In genomic region chr9:33506626-33507370, GRCh38 we compare ENCODE assay signal across 1 cellular context.
TF ChIP-seq lines count a peak whose summit lies in the region.

No MANE protein-coding gene starts in this region.

TF ChIP-seq in A549, 52 proteins besides CTCF, POLR2A, EP300 and RAD21 (continued from another document):
- TF ChIP-seq HOXB13 (CRISPR knock-in tag; IDR thresholded peaks at IDR 0.05; ENCODE audit: low read depth), result no peak
- TF ChIP-seq KDM1A (IDR thresholded peaks at IDR 0.05; ENCODE audit: low read depth), result no peak
- TF ChIP-seq, protein P1, sequence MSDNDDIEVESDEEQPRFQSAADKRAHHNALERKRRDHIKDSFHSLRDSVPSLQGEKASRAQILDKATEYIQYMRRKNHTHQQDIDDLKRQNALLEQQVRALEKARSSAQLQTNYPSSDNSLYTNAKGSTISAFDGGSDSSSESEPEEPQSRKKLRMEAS (IDR thresholded peaks at IDR 0.05), result peak; percentile 88
- TF ChIP-seq CHD4 (IDR thresholded peaks at IDR 0.05; ENCODE audit: borderline replicate concordance), result no peak
- TF ChIP-seq FOSL2 (IDR thresholded peaks at IDR 0.05), result peak; percentile 80
- peak; percentile 95 for TF ChIP-seq FOSL2 (CRISPR knock-in tag; IDR thresholded peaks at IDR 0.05)
- no peak for TF ChIP-seq MAZ (IDR thresholded peaks at IDR 0.05; ENCODE audit: borderline replicate concordance, low read depth, low read length)
- TF ChIP-seq CBX2 (IDR thresholded peaks at IDR 0.05; ENCODE audit: borderline replicate concordance, low read depth), result no peak
- TF ChIP-seq ZC3H11A (IDR thresholded peaks at IDR 0.05), result no peak
- TF ChIP-seq ESRRA (IDR thresholded peaks at IDR 0.05; ENCODE audit: borderline replicate concordance, low read length), result no peak
- TF ChIP-seq, protein P2, sequence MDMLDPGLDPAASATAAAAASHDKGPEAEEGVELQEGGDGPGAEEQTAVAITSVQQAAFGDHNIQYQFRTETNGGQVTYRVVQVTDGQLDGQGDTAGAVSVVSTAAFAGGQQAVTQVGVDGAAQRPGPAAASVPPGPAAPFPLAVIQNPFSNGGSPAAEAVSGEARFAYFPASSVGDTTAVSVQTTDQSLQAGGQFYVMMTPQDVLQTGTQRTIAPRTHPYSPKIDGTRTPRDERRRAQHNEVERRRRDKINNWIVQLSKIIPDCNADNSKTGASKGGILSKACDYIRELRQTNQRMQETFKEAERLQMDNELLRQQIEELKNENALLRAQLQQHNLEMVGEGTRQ (IDR thresholded peaks at IDR 0.05), result peak; percentile 64
- TF ChIP-seq FOSB (CRISPR knock-in tag; IDR thresholded peaks at IDR 0.05), result no peak
- TF ChIP-seq HEYL (CRISPR knock-in tag; IDR thresholded peaks at IDR 0.05), result no peak
- TF ChIP-seq EHF (CRISPR knock-in tag; IDR thresholded peaks at IDR 0.05), result no peak
- TF ChIP-seq, protein P3, sequence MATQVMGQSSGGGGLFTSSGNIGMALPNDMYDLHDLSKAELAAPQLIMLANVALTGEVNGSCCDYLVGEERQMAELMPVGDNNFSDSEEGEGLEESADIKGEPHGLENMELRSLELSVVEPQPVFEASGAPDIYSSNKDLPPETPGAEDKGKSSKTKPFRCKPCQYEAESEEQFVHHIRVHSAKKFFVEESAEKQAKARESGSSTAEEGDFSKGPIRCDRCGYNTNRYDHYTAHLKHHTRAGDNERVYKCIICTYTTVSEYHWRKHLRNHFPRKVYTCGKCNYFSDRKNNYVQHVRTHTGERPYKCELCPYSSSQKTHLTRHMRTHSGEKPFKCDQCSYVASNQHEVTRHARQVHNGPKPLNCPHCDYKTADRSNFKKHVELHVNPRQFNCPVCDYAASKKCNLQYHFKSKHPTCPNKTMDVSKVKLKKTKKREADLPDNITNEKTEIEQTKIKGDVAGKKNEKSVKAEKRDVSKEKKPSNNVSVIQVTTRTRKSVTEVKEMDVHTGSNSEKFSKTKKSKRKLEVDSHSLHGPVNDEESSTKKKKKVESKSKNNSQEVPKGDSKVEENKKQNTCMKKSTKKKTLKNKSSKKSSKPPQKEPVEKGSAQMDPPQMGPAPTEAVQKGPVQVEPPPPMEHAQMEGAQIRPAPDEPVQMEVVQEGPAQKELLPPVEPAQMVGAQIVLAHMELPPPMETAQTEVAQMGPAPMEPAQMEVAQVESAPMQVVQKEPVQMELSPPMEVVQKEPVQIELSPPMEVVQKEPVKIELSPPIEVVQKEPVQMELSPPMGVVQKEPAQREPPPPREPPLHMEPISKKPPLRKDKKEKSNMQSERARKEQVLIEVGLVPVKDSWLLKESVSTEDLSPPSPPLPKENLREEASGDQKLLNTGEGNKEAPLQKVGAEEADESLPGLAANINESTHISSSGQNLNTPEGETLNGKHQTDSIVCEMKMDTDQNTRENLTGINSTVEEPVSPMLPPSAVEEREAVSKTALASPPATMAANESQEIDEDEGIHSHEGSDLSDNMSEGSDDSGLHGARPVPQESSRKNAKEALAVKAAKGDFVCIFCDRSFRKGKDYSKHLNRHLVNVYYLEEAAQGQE (IDR thresholded peaks at IDR 0.05), result no peak
- TF ChIP-seq, protein P4, sequence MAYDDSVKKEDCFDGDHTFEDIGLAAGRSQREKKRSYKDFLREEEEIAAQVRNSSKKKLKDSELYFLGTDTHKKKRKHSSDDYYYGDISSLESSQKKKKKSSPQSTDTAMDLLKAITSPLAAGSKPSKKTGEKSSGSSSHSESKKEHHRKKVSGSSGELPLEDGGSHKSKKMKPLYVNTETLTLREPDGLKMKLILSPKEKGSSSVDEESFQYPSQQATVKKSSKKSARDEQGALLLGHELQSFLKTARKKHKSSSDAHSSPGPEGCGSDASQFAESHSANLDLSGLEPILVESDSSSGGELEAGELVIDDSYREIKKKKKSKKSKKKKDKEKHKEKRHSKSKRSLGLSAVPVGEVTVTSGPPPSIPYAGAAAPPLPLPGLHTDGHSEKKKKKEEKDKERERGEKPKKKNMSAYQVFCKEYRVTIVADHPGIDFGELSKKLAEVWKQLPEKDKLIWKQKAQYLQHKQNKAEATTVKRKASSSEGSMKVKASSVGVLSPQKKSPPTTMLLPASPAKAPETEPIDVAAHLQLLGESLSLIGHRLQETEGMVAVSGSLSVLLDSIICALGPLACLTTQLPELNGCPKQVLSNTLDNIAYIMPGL (CRISPR knock-in tag; IDR thresholded peaks at IDR 0.05; ENCODE audit: borderline replicate concordance), result no peak
- TF ChIP-seq ZNF302 (CRISPR knock-in tag; IDR thresholded peaks at IDR 0.05), result no peak
- TF ChIP-seq HOXA7 (CRISPR knock-in tag; IDR thresholded peaks at IDR 0.05), result no peak
- no peak for TF ChIP-seq HES2 (IDR thresholded peaks at IDR 0.05)
- no peak for TF ChIP-seq FOXS1 (CRISPR knock-in tag; IDR thresholded peaks at IDR 0.05)
- TF ChIP-seq CEBPB (IDR thresholded peaks at IDR 0.05), result peak in 1 of 2 experiments; percentile 79; a peak in 2 of 4 replicates
- TF ChIP-seq PHF8 (IDR thresholded peaks at IDR 0.05; ENCODE audit: borderline replicate concordance, low read depth), result no peak
- peak; percentile 18 for TF ChIP-seq MAFK (IDR thresholded peaks at IDR 0.05; ENCODE audit: partially characterized antibody)
- no peak for TF ChIP-seq ZFP36 (IDR thresholded peaks at IDR 0.05; ENCODE audit: borderline replicate concordance, partially characterized antibody)
- TF ChIP-seq TP53 (CRISPR knock-in tag; IDR thresholded peaks at IDR 0.05), result no peak
- TF ChIP-seq, protein P5, sequence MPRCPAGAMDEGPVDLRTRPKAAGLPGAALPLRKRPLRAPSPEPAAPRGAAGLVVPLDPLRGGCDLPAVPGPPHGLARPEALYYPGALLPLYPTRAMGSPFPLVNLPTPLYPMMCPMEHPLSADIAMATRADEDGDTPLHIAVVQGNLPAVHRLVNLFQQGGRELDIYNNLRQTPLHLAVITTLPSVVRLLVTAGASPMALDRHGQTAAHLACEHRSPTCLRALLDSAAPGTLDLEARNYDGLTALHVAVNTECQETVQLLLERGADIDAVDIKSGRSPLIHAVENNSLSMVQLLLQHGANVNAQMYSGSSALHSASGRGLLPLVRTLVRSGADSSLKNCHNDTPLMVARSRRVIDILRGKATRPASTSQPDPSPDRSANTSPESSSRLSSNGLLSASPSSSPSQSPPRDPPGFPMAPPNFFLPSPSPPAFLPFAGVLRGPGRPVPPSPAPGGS (IDR thresholded peaks at IDR 0.05), result 0 out of 3 replicates have a peak, but pooled peaks have one; percentile 56
- TF ChIP-seq BHLHE40 (IDR thresholded peaks at IDR 0.05; ENCODE audit: low read depth, low read length), result peak; percentile 96
- no peak for TF ChIP-seq E2F6 (IDR thresholded peaks at IDR 0.05; ENCODE audit: borderline replicate concordance, low read depth)
- no peak for TF ChIP-seq RCOR1 (IDR thresholded peaks at IDR 0.05; ENCODE audit: low read depth, low read length)
- no peak for TF ChIP-seq CBX8 (IDR thresholded peaks at IDR 0.05)
